Comparison of ENCODE assay signal across 1 cellular context in the genomic region with DNA sequence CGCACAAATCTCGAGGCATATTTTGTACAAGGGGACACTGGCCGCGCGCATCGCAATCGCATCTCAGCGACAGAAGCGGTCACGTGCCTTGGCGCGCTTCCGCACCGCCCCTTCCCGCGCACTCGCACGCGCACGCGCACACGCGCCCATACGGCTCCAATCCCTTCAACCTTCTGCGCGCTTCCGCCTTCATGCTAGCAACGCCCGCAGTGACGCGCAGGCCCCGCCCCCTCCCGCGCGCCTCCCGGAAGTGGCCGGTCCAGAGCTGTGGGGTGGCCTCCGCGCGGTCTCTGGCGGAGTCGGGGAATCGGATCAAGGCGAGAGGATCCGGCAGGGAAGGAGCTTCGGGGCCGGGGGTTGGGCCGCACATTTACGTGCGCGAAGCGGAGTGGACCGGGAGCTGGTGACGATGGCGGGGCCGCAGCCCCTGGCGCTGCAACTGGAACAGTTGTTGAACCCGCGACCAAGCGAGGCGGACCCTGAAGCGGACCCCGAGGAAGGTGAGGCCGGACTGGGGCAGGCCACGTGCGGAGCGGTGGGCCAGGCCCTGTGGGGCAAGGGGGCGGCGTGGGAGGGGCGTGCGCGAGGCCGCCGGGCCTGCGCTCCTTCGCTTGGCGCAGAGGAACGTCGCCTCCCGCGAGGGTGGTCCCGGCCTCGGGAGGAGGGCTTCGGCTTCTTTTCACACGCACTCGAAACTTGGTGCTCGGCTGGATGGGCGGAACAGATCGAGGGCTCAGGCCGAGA.
TF ChIP-seq lines count a peak whose summit lies in the region.

TSS of gene AATF (plus strand) at position 238 of the 744 bp plus-strand sequence. CDS start at position 410, 172 bp downstream.

TF ChIP-seq in HepG2, 621 proteins besides CTCF, POLR2A, EP300 and RAD21 (continued from another document and continues in another):
- peak; percentile 90 for TF ChIP-seq USF2 (IDR thresholded peaks at IDR 0.05; ENCODE audit: low read depth, low read length)
- peak; percentile 96 for TF ChIP-seq USF2 (CRISPR knock-in tag; IDR thresholded peaks at IDR 0.05; ENCODE audit: borderline replicate concordance)
- TF ChIP-seq ZNF326 (CRISPR knock-in tag; IDR thresholded peaks at IDR 0.05; ENCODE audit: borderline replicate concordance): no peak
- TF ChIP-seq IRF2 (CRISPR knock-in tag; IDR thresholded peaks at IDR 0.05): peak; percentile 90
- TF ChIP-seq ZNF143 (CRISPR knock-in tag; IDR thresholded peaks at IDR 0.05): peak; percentile 68
- TF ChIP-seq RBAK (CRISPR knock-in tag; IDR thresholded peaks at IDR 0.05): peak; percentile 80
- TF ChIP-seq XRCC5 (optimal IDR thresholded peaks at IDR 0.05; ENCODE audit: low read length): peak; percentile 45
- TF ChIP-seq, protein P1, sequence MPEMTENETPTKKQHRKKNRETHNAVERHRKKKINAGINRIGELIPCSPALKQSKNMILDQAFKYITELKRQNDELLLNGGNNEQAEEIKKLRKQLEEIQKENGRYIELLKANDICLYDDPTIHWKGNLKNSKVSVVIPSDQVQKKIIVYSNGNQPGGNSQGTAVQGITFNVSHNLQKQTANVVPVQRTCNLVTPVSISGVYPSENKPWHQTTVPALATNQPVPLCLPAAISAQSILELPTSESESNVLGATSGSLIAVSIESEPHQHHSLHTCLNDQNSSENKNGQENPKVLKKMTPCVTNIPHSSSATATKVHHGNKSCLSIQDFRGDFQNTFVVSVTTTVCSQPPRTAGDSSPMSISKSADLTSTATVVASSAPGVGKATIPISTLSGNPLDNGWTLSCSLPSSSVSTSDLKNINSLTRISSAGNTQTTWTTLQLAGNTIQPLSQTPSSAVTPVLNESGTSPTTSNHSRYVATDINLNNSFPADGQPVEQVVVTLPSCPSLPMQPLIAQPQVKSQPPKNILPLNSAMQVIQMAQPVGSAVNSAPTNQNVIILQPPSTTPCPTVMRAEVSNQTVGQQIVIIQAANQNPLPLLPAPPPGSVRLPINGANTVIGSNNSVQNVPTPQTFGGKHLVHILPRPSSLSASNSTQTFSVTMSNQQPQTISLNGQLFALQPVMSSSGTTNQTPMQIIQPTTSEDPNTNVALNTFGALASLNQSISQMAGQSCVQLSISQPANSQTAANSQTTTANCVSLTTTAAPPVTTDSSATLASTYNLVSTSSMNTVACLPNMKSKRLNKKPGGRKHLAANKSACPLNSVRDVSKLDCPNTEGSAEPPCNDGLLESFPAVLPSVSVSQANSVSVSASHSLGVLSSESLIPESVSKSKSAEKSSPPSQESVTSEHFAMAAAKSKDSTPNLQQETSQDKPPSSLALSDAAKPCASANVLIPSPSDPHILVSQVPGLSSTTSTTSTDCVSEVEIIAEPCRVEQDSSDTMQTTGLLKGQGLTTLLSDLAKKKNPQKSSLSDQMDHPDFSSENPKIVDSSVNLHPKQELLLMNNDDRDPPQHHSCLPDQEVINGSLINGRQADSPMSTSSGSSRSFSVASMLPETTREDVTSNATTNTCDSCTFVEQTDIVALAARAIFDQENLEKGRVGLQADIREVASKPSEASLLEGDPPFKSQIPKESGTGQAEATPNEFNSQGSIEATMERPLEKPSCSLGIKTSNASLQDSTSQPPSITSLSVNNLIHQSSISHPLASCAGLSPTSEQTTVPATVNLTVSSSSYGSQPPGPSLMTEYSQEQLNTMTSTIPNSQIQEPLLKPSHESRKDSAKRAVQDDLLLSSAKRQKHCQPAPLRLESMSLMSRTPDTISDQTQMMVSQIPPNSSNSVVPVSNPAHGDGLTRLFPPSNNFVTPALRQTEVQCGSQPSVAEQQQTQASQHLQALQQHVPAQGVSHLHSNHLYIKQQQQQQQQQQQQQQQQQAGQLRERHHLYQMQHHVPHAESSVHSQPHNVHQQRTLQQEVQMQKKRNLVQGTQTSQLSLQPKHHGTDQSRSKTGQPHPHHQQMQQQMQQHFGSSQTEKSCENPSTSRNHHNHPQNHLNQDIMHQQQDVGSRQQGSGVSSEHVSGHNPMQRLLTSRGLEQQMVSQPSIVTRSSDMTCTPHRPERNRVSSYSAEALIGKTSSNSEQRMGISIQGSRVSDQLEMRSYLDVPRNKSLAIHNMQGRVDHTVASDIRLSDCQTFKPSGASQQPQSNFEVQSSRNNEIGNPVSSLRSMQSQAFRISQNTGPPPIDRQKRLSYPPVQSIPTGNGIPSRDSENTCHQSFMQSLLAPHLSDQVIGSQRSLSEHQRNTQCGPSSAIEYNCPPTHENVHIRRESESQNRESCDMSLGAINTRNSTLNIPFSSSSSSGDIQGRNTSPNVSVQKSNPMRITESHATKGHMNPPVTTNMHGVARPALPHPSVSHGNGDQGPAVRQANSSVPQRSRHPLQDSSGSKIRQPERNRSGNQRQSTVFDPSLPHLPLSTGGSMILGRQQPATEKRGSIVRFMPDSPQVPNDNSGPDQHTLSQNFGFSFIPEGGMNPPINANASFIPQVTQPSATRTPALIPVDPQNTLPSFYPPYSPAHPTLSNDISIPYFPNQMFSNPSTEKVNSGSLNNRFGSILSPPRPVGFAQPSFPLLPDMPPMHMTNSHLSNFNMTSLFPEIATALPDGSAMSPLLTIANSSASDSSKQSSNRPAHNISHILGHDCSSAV (CRISPR knock-in tag; IDR thresholded peaks at IDR 0.05; ENCODE audit: borderline replicate concordance): peak; percentile 86; the same call in 1 of the 2 replicates
- peak; percentile 70 for TF ChIP-seq ZNF121 (CRISPR knock-in tag; IDR thresholded peaks at IDR 0.05)
- TF ChIP-seq KLF12 (CRISPR knock-in tag; IDR thresholded peaks at IDR 0.05; ENCODE audit: borderline replicate concordance): peak; percentile 84; the same call in 1 of the 2 replicates
- TF ChIP-seq ETV6 (CRISPR knock-in tag; conservative IDR thresholded peaks at IDR 0.05): peak; percentile 91
- TF ChIP-seq SIN3A (IDR thresholded peaks at IDR 0.05; ENCODE audit: borderline replicate concordance, low read depth, low read length): peak; percentile 88; the same call in 1 of the 2 replicates
- TF ChIP-seq ZNF720 (CRISPR knock-in tag; IDR thresholded peaks at IDR 0.05): no peak
- TF ChIP-seq, protein P2, sequence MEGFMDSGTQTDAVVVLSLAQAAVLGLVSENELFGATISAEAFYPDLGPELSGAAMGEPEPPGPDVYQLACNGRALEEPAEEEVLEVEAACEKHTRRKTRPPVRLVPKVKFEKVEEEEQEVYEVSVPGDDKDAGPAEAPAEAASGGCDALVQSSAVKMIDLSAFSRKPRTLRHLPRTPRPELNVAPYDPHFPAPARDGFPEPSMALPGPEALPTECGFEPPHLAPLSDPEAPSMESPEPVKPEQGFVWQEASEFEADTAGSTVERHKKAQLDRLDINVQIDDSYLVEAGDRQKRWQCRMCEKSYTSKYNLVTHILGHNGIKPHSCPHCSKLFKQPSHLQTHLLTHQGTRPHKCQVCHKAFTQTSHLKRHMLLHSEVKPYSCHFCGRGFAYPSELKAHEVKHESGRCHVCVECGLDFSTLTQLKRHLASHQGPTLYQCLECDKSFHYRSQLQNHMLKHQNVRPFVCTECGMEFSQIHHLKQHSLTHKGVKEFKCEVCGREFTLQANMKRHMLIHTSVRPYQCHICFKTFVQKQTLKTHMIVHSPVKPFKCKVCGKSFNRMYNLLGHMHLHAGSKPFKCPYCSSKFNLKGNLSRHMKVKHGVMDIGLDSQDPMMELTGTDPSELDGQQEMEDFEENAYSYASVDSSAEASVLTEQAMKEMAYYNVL (CRISPR knock-in tag; IDR thresholded peaks at IDR 0.05; ENCODE audit: borderline replicate concordance): peak; percentile 46; the same call in 1 of the 2 replicates
- no peak for TF ChIP-seq JDP2 (CRISPR knock-in tag; IDR thresholded peaks at IDR 0.05; ENCODE audit: borderline replicate concordance)
- peak; percentile 100 for TF ChIP-seq ZNF605 (CRISPR knock-in tag; IDR thresholded peaks at IDR 0.05)
- peak; percentile 92 for TF ChIP-seq CBX1 (IDR thresholded peaks at IDR 0.05; ENCODE audit: low read depth)
- peak; percentile 97 for TF ChIP-seq ZNF275 (CRISPR knock-in tag; IDR thresholded peaks at IDR 0.05; ENCODE audit: borderline replicate concordance)
- peak; percentile 97 for TF ChIP-seq ZNF792 (CRISPR knock-in tag; IDR thresholded peaks at IDR 0.05)
- TF ChIP-seq ZFP36L2 (CRISPR knock-in tag; IDR thresholded peaks at IDR 0.05): peak; percentile 52; the same call in 1 of the 2 replicates
- no peak for TF ChIP-seq ZFP62 (CRISPR knock-in tag; IDR thresholded peaks at IDR 0.05)
- TF ChIP-seq, protein P3, sequence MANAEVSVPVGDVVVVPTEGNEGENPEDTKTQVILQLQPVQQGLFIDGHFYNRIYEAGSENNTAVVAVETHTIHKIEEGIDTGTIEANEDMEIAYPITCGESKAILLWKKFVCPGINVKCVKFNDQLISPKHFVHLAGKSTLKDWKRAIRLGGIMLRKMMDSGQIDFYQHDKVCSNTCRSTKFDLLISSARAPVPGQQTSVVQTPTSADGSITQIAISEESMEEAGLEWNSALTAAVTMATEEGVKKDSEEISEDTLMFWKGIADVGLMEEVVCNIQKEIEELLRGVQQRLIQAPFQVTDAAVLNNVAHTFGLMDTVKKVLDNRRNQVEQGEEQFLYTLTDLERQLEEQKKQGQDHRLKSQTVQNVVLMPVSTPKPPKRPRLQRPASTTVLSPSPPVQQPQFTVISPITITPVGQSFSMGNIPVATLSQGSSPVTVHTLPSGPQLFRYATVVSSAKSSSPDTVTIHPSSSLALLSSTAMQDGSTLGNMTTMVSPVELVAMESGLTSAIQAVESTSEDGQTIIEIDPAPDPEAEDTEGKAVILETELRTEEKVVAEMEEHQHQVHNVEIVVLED (CRISPR knock-in tag; IDR thresholded peaks at IDR 0.05; ENCODE audit: borderline replicate concordance): peak; percentile 96
- peak; percentile 95 for TF ChIP-seq CREB3 (CRISPR knock-in tag; IDR thresholded peaks at IDR 0.05)
- peak; percentile 90 for TF ChIP-seq TAF15 (IDR thresholded peaks at IDR 0.05; ENCODE audit: low read depth, low read length, poor library complexity, severe bottlenecking)
- peak; percentile 98 for TF ChIP-seq ZFP36L1 (CRISPR knock-in tag; IDR thresholded peaks at IDR 0.05)
- TF ChIP-seq, protein P4, sequence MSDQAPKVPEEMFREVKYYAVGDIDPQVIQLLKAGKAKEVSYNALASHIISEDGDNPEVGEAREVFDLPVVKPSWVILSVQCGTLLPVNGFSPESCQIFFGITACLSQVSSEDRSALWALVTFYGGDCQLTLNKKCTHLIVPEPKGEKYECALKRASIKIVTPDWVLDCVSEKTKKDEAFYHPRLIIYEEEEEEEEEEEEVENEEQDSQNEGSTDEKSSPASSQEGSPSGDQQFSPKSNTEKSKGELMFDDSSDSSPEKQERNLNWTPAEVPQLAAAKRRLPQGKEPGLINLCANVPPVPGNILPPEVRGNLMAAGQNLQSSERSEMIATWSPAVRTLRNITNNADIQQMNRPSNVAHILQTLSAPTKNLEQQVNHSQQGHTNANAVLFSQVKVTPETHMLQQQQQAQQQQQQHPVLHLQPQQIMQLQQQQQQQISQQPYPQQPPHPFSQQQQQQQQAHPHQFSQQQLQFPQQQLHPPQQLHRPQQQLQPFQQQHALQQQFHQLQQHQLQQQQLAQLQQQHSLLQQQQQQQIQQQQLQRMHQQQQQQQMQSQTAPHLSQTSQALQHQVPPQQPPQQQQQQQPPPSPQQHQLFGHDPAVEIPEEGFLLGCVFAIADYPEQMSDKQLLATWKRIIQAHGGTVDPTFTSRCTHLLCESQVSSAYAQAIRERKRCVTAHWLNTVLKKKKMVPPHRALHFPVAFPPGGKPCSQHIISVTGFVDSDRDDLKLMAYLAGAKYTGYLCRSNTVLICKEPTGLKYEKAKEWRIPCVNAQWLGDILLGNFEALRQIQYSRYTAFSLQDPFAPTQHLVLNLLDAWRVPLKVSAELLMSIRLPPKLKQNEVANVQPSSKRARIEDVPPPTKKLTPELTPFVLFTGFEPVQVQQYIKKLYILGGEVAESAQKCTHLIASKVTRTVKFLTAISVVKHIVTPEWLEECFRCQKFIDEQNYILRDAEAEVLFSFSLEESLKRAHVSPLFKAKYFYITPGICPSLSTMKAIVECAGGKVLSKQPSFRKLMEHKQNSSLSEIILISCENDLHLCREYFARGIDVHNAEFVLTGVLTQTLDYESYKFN (CRISPR knock-in tag; conservative IDR thresholded peaks at IDR 0.05): peak; percentile 57
- TF ChIP-seq, protein P5, sequence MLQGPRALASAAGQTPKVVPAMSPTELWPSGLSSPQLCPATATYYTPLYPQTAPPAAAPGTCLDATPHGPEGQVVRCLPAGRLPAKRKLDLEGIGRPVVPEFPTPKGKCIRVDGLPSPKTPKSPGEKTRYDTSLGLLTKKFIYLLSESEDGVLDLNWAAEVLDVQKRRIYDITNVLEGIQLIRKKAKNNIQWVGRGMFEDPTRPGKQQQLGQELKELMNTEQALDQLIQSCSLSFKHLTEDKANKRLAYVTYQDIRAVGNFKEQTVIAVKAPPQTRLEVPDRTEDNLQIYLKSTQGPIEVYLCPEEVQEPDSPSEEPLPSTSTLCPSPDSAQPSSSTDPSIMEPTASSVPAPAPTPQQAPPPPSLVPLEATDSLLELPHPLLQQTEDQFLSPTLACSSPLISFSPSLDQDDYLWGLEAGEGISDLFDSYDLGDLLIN (CRISPR knock-in tag; IDR thresholded peaks at IDR 0.05; ENCODE audit: borderline replicate concordance): peak; percentile 97; the same call in 1 of the 2 replicates
- TF ChIP-seq SMAD9 (CRISPR knock-in tag; IDR thresholded peaks at IDR 0.05): peak; percentile 99
- TF ChIP-seq MED8 (CRISPR knock-in tag; IDR thresholded peaks at IDR 0.05; ENCODE audit: insufficient replicate concordance): no peak
